In genomic region chr7:37418381-37418780, GRCh38 we compare ENCODE assay signal across 22 cellular contexts. TPM values are rescaled to one million over a fixed set of nuclear protein-coding genes. Genes with fewer than 3 reads are reported as not detected.
DNase-seq lines count a peak whose midpoint lies in the region; ATAC-seq lines count a peak whose summit lies in the region.
"Had no signal": no experiment of that assay in that cellular context is flagged by ENCODE, and none has a peak within 500 bp of the region (broad histone marks: within the 10 kb centered on the region; RNA-seq: fewer than 3 reads in every experiment).

No MANE protein-coding gene starts in this region.

- WGBS in neuronal stem cell (ENCODE audit: extremely low coverage in 2 of 2, insufficient read length in 2 of 2, insufficient replicate concordance in 1 of 2), 2 donors: no CpG with 5 or more reads among the region's 6 CpGs

- no peak overlapping the region for H3K27ac ChIP-seq in neuronal stem cell (replicated peaks; ENCODE audit: low read length)
- H3K27ac ChIP-seq: BLaER1 treated with 17β-estradiol and CSF1 and Interleukin-3, amounts not matched to agents 10 nM and 100 nM had no signal

- H2AFZ ChIP-seq in neuronal stem cell (ENCODE audit: low read length): no peak overlapping the region

- H3K27ac Mint-ChIP-seq in stimulated activated naive CD8-positive, alpha-beta T cell treated with anti-CD3 and anti-CD28 coated beads, Interleukin-15, amount 100 ng/mL, for 72 hours: no peak overlapping the region
- peak overlapping the region; percentile 72 for H3K27ac Mint-ChIP-seq in T-helper 17 cell

- peaks cover 0 to 1% of the 10 kb centered on the region in 2 donors for H3K9me3 Mint-ChIP-seq in stimulated activated naive CD8-positive, alpha-beta T cell treated with anti-CD3 and anti-CD28 coated beads, Interleukin-15, amount 100 ng/mL, for 72 hours

- H3K79me1 ChIP-seq in neuronal stem cell (ENCODE audit: low read depth, low read length): no peaks in the 10 kb centered on the region

- DNase-seq in stimulated activated naive CD8-positive, alpha-beta T cell treated with anti-CD3 and anti-CD28 coated beads, Interleukin-15, amount 100 ng/mL, for 72 hours: no peak
- DNase-seq in stimulated activated naive CD8-positive, alpha-beta T cell treated with anti-CD3 and anti-CD28 coated beads, Interleukin-15, Interleukin-2, amounts not matched to agents 100 U/mL and 50 U/mL, for 24 hours: no peak
- DNase-seq in T-helper 17 cell: no peak
- no peak for DNase-seq in neuronal stem cell (ENCODE audit: low spot score)
- DNase-seq in posterior cingulate gyrus: no peak
- no peak for DNase-seq in HUDEP-2 (lab: John Stamatoyannopoulos, UW; ENCODE audit: unreplicated experiment in 76 of 76)
- no peak for DNase-seq in NCI-H1930 (lab: John Stamatoyannopoulos, UW)
- DNase-seq: COR-L47, DMS 273 treated with DMSO at 0.1 percent for 48 hours, DND-41, HCEC 1CT, MM.1S, NCI-H1092, NCI-H1436 treated with DMSO at 0.1 percent for 48 hours, NCI-H2081 treated with DMSO at 0.1 percent for 48 hours, NCI-H510A, NCI-H82, SHP77 treated with DMSO at 0.1 percent for 48 hours had no signal

- peak; percentile 20 for ATAC-seq in stimulated activated naive CD8-positive, alpha-beta T cell treated with anti-CD3 and anti-CD28 coated beads, Interleukin-15, amount 100 ng/mL, for 72 hours
- ATAC-seq in stimulated activated naive CD8-positive, alpha-beta T cell treated with anti-CD3 and anti-CD28 coated beads, Interleukin-15, Interleukin-2, amounts not matched to agents 100 U/mL and 50 U/mL, for 24 hours: no peak
- ATAC-seq in T-helper 17 cell (peak; percentile 20), GM18858 (IDR thresholded peaks at IDR 0.05; ENCODE audit: unreplicated experiment) (no peak)

- peaks cover 3 to 7% of the 10 kb centered on the region in 2 donors for H3K4me1 ChIP-seq in neuronal stem cell (ENCODE audit: control insufficient read depth in 2 of 2, insufficient read depth in 1 of 2, low read depth in 1 of 2, low read length in 2 of 2)

- no peak overlapping the region for H3K4me3 ChIP-seq in neuronal stem cell (ENCODE audit: low read length in 2 of 2)
- H3K4me3 ChIP-seq: BLaER1 treated with 17β-estradiol and CSF1 and Interleukin-3, amounts not matched to agents 10 nM and 100 nM had no signal

- H2BK12ac ChIP-seq in neuronal stem cell (ENCODE audit: low read length): no peak overlapping the region

- H3K9me3 ChIP-seq in T-helper 17 cell (ENCODE audit: control insufficient read depth, low read length, poor library complexity, severe bottlenecking) (no peaks in the 10 kb centered on the region), neuronal stem cell (replicated peaks in 1 of 2; ENCODE audit: control insufficient read depth in 2 of 2, insufficient read depth in 1 of 2, low read depth in 1 of 2, low read length in 2 of 2) (no peaks in the 10 kb centered on the region)

- no peak overlapping the region for H3K4me3 Mint-ChIP-seq in stimulated activated naive CD8-positive, alpha-beta T cell treated with anti-CD3 and anti-CD28 coated beads, Interleukin-15, amount 100 ng/mL, for 72 hours
- peak overlapping the region; percentile 47 for H3K4me3 Mint-ChIP-seq in T-helper 17 cell

- H3K4ac ChIP-seq in neuronal stem cell (ENCODE audit: low read length): no peak overlapping the region

- no peak overlapping the region for H3K9ac ChIP-seq in neuronal stem cell (ENCODE audit: low read depth, low read length, poor library complexity)
- H3K9ac ChIP-seq: BLaER1 treated with 17β-estradiol and CSF1 and Interleukin-3, amounts not matched to agents 10 nM and 100 nM had no signal

- H3K23ac ChIP-seq in neuronal stem cell (ENCODE audit: low read depth, low read length, poor library complexity): no peak overlapping the region

- H3K14ac ChIP-seq in neuronal stem cell (ENCODE audit: low read length): no peak overlapping the region

- H3K27me3 Mint-ChIP-seq in stimulated activated naive CD8-positive, alpha-beta T cell treated with anti-CD3 and anti-CD28 coated beads, Interleukin-15, amount 100 ng/mL, for 72 hours: no peaks in the 10 kb centered on the region
- no peaks in the 10 kb centered on the region for H3K27me3 Mint-ChIP-seq in T-helper 17 cell

- H4K91ac ChIP-seq in neuronal stem cell (ENCODE audit: low read depth, low read length, poor library complexity): no peak overlapping the region

- peaks cover 36% of the 10 kb centered on the region for H3K4me1 Mint-ChIP-seq in stimulated activated naive CD8-positive, alpha-beta T cell treated with anti-CD3 and anti-CD28 coated beads, Interleukin-15, amount 100 ng/mL, for 72 hours
- peaks cover 31% of the 10 kb centered on the region for H3K4me1 Mint-ChIP-seq in T-helper 17 cell

- no peak overlapping the region for H4K8ac ChIP-seq in neuronal stem cell (ENCODE audit: low read depth, low read length)

- no peaks in the 10 kb centered on the region for H3K36me3 ChIP-seq in neuronal stem cell (replicated peaks in 1 of 2; ENCODE audit: control insufficient read depth in 2 of 2, insufficient read depth in 2 of 2, low read length in 2 of 2)

- peak overlapping the region; percentile 37 for H3K18ac ChIP-seq in neuronal stem cell (ENCODE audit: low read length)

- no peak overlapping the region for H2BK5ac ChIP-seq in neuronal stem cell (ENCODE audit: low read length)

- H2AK5ac ChIP-seq in neuronal stem cell (ENCODE audit: low read depth, low read length): peak overlapping the region; percentile 26

- no peaks in the 10 kb centered on the region for H3K27me3 ChIP-seq in neuronal stem cell (ENCODE audit: control insufficient read depth in 3 of 3, insufficient read depth in 3 of 3, low read depth in 1 of 3, low read length in 3 of 3)
- H3K27me3 ChIP-seq: BLaER1 treated with 17β-estradiol and CSF1 and Interleukin-3, amounts not matched to agents 10 nM and 100 nM had no signal

- H3K4me2 ChIP-seq in neuronal stem cell (ENCODE audit: insufficient read depth, low read length, poor library complexity, severe bottlenecking): no peak overlapping the region
- H3K4me2 ChIP-seq: BLaER1 treated with 17β-estradiol and CSF1 and Interleukin-3, amounts not matched to agents 10 nM and 100 nM had no signal

- no peak overlapping the region for H2BK120ac ChIP-seq in neuronal stem cell (ENCODE audit: low read depth, low read length)

- H2BK15ac ChIP-seq in neuronal stem cell (ENCODE audit: low read length): no peak overlapping the region

- H3K36me3 Mint-ChIP-seq in T-helper 17 cell (ENCODE audit: low read depth): peaks cover 2% of the 10 kb centered on the region

- intact Hi-C loops in posterior cingulate gyrus (cut with DNase I): no loop called here

RNA-seq across cellular contexts. Expression of gene ELMO1, which starts 30.3 kb away (rescaled TPM):
- total RNA-seq in T-helper 17 cell: 100 to 1,000 TPM; 160 to 169 TPM
- polyA plus RNA-seq in neuronal stem cell (2013, experiment 1 of 2): 8.2 TPM
- 7.3 TPM for polyA plus RNA-seq in neuronal stem cell (2013, experiment 2 of 2)
- total RNA-seq: A673, LHCN-M2 had no signal

Comparison
In these comparisons a context has a peak if more than half of its experiments do, and no peak if none do; other contexts are left out.
1. ATAC-seq: peak in stimulated activated naive CD8-positive, alpha-beta T cell treated with anti-CD3 and anti-CD28 coated beads, Interleukin-15, amount 100 ng/mL, for 72 hours (single experiment) and T-helper 17 cell (single experiment); none in stimulated activated naive CD8-positive, alpha-beta T cell treated with anti-CD3 and anti-CD28 coated beads, Interleukin-15, Interleukin-2, amounts not matched to agents 100 U/mL and 50 U/mL, for 24 hours (single experiment) and GM18858 (single experiment).